8 cellular contexts compared by ENCODE assay signal in genomic region chr15:59104912-59105732, GRCh38. TPM values are rescaled to one million over a fixed set of nuclear protein-coding genes. Genes with fewer than 3 reads are reported as not detected.
A peak's percentile ranks its signal among the peaks of the same experiment; 100 is the strongest.
DNase-seq lines count a peak whose midpoint lies in the region; ATAC-seq and TF ChIP-seq lines count a peak whose summit lies in the region.

Gene CCNB2 (plus strand): TSS chr15:59105146. CDS start chr15:59105269, 123 bp downstream.

- H3K36me3 ChIP-seq in spleen, result peaks cover 0 to 34% (median 0%) of the 10 kb centered on the region in 6 donors

- H3K4me3 ChIP-seq in cardiac fibroblast (replicated peaks in 1 of 2; ENCODE audit: low read depth in 2 of 2, low read length in 2 of 2), result peak within 1 kb of the TSS; percentile 77 to 99
- peak within 1 kb of the TSS; percentile 73 to 91 (median 85) for H3K4me3 ChIP-seq in spleen

- H3K27me3 Mint-ChIP-seq in WTC11 (ENCODE audit: low read depth) (no peaks in the 10 kb centered on the region), immature natural killer cell (ENCODE audit: low read depth in 3 of 3) (peaks cover 0 to 11% (median 7%) of the 10 kb centered on the region in 3 donors)

- H3K27me3 ChIP-seq in spleen (replicated peaks in 1 of 7), result no peaks in the 10 kb centered on the region

- TF ChIP-seq CTCF in AG09319 (IDR thresholded peaks at IDR 0.05; ENCODE audit: low read depth, low read length) (no peak), WTC11 (IDR thresholded peaks at IDR 0.05) (no peak), cardiac fibroblast (IDR thresholded peaks at IDR 0.05; ENCODE audit: low read depth, low read length) (no peak), spleen (IDR thresholded peaks at IDR 0.05 in 8 of 11, conservative IDR thresholded peaks at IDR 0.05 in 3 of 11) (peak in 1 of 11 experiments; percentile 17)

- H3K36me3 Mint-ChIP-seq in WTC11 (peaks cover 31% of the 10 kb centered on the region), immature natural killer cell (no peaks in the 10 kb centered on the region)

- peak; percentile 98 for ATAC-seq in GM19025 (IDR thresholded peaks at IDR 0.05; ENCODE audit: low read depth, unreplicated experiment)
- ATAC-seq in HG03280 (IDR thresholded peaks at IDR 0.05; ENCODE audit: unreplicated experiment), result peak; percentile 97
- ATAC-seq in WTC11, result peak; percentile 98

- no peak for TF ChIP-seq POLR2A in spleen (IDR thresholded peaks at IDR 0.05)

- POLR2A ChIA-PET in WTC11 (lab: Charles Lee), result interaction anchor here (0.5 kb wide), 1 partner anchor 17 kb away, joined by 5 read pairs; no protein-coding TSS in a partner anchor

- intact Hi-C loops in spleen (cut with DNase I; ENCODE audit: low total_unique reads), result no loop called here

- DNase-seq in AG09319 (ENCODE audit: extremely low read depth, low read depth) (peak; percentile 81), NCI-H345 (lab: John Stamatoyannopoulos, UW) (peak; percentile 87), WTC11 (ENCODE audit: low spot score) (peak; percentile 88), cardiac fibroblast (ENCODE audit: low read depth in 2 of 2) (peak; percentile 95 to 96), immature natural killer cell (peak; percentile 83 to 86 (median 84)), spleen (peak; percentile 93)

- peak within 1 kb of the TSS; percentile 88 for H3K27ac Mint-ChIP-seq in WTC11
- peak within 1 kb of the TSS; percentile 88 to 99 (median 95) for H3K27ac Mint-ChIP-seq in immature natural killer cell

- H3K9me3 Mint-ChIP-seq in WTC11 (no peaks in the 10 kb centered on the region), immature natural killer cell (no peaks in the 10 kb centered on the region)

- 0 to 1% (median 0%) methylated on average over 50 to 57 of the region's 57 CpGs for WGBS in spleen, 5 donors

- peak within 1 kb of the TSS in 7 of 8 donors; percentile 54 to 83 (median 72) for H3K27ac ChIP-seq in spleen

- H3K9me3 ChIP-seq in spleen, result no peaks in the 10 kb centered on the region

- CTCF ChIA-PET in WTC11 (lab: Charles Lee), result interaction anchor here (1.3 kb wide), 2 partner anchors 70 to 125 kb away, joined by 3 read pairs; no protein-coding TSS in a partner anchor

- H3K4me1 Mint-ChIP-seq in WTC11, result peaks cover 8% of the 10 kb centered on the region
- peaks cover 9 to 16% of the 10 kb centered on the region in 2 donors for H3K4me1 Mint-ChIP-seq in immature natural killer cell

- peak within 1 kb of the TSS; percentile 96 for H3K4me3 Mint-ChIP-seq in WTC11
- peak within 1 kb of the TSS; percentile 92 to 99 (median 96) for H3K4me3 Mint-ChIP-seq in immature natural killer cell

- peaks cover 0 to 25% (median 15%) of the 10 kb centered on the region in 6 donors for H3K4me1 ChIP-seq in spleen

TF ChIP-seq in WTC11, 78 proteins besides CTCF, POLR2A, EP300 and RAD21 (continues in another document):
- TF ChIP-seq USF2 (CRISPR knock-in tag; IDR thresholded peaks at IDR 0.05), result peak; percentile 61
- TF ChIP-seq ZNF416 (CRISPR knock-in tag; IDR thresholded peaks at IDR 0.05), result no peak
- peak; percentile 87 for TF ChIP-seq MAX (CRISPR knock-in tag; IDR thresholded peaks at IDR 0.05)
- TF ChIP-seq NFYB (CRISPR knock-in tag; conservative IDR thresholded peaks at IDR 0.05; ENCODE audit: low read depth), result peak; percentile 81
- TF ChIP-seq FOXK1 (CRISPR knock-in tag; IDR thresholded peaks at IDR 0.05), result peak; percentile 57; the same call in 1 of the 2 replicates
- TF ChIP-seq ZNF532 (CRISPR knock-in tag; IDR thresholded peaks at IDR 0.05; ENCODE audit: borderline replicate concordance), result no peak
- peak; percentile 99 for TF ChIP-seq MYBL2 (CRISPR knock-in tag; IDR thresholded peaks at IDR 0.05)
- TF ChIP-seq SOX15 (CRISPR knock-in tag; IDR thresholded peaks at IDR 0.05), result no peak
- TF ChIP-seq PRRX2 (CRISPR knock-in tag; IDR thresholded peaks at IDR 0.05), result no peak
- no peak for TF ChIP-seq IRF1 (CRISPR knock-in tag; IDR thresholded peaks at IDR 0.05)
- peak; percentile 55; the same call in 1 of the 2 replicates for TF ChIP-seq ESRRA (CRISPR knock-in tag; IDR thresholded peaks at IDR 0.05; ENCODE audit: borderline replicate concordance)
- TF ChIP-seq ZNF121 (CRISPR knock-in tag; IDR thresholded peaks at IDR 0.05), result no peak
- TF ChIP-seq FOXP1 (CRISPR knock-in tag; IDR thresholded peaks at IDR 0.05; ENCODE audit: borderline replicate concordance), result peak; percentile 85; the same call in 1 of the 2 replicates
- peak; percentile 81 for TF ChIP-seq ZNF232 (CRISPR knock-in tag; IDR thresholded peaks at IDR 0.05)
- TF ChIP-seq TEAD1 (CRISPR knock-in tag; IDR thresholded peaks at IDR 0.05), result peak; percentile 18; the same call in 1 of the 2 replicates
- TF ChIP-seq ETV6 (CRISPR knock-in tag; IDR thresholded peaks at IDR 0.05), result peak; percentile 91
- TF ChIP-seq USF1 (CRISPR knock-in tag; IDR thresholded peaks at IDR 0.05), result peak; percentile 68

RNA-seq across cellular contexts. Expression of gene CCNB2, which starts in this region (rescaled TPM):
- 93.3 to 101 TPM (median 98.8 TPM) in 3 replicates for total RNA-seq in WTC11 (2021)
- 1 to 10 TPM in 2 of 3 donors, not detected in 1; 1.1 to 3.1 TPM for polyA plus RNA-seq in immature natural killer cell
- total RNA-seq in spleen, result 10 to 100 TPM in 2 of 7 donors, 1 to 10 TPM in 5; 1.5 to 13.1 (median 5.4) TPM
- polyA plus RNA-seq in spleen, result 10 to 100 TPM in 1 of 3 donors, 1 to 10 TPM in 2; 1.3 to 13.5 (median 4.6) TPM

Comparison
In these comparisons a context has a peak if more than half of its experiments do, and no peak if none do; other contexts are left out.
1. Peak in every context shown above with its lines: DNase-seq, ATAC-seq, H3K4me3 ChIP-seq and H3K27ac ChIP-seq.